Comparison of ENCODE assay signal across 11 cellular contexts in the genomic region with DNA sequence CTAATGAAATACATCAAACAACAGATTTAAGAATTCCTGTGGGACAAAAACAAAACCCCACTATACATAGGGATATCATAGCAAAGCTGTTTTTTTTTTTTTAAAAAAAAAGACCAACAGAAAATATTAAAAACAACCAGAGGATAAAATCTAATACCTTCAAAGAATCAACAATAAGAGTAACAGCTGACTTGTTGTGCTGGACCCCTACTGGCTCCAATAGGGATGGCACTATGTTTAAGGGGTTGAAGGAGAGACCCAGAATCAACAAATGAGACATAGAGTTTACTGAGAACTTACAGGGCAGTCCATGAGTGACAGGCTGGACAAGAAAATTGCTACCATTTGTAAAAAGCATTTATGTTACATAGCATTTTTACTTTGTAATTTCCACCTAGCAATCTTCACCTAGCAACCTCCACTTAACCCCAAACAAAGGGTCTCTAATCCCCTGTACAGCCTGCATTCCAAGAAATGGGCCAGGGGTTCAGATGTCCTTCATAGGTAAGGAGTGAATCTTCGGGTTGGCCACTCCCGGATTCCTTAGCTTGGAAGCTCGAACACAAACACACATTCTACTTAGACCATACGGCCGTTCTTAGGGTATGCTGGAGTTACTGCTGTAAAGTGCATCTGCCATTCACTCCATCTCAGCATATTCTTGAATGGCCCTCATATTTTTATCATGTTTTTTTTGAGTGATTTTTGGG. TPM values are rescaled to one million over a fixed set of nuclear protein-coding genes. Genes with fewer than 3 reads are reported as not detected.
DNase-seq lines count a peak whose midpoint lies in the region; ATAC-seq and TF ChIP-seq lines count a peak whose summit lies in the region.
"Had no signal": no experiment of that assay in that cellular context is flagged by ENCODE, and none has a peak within 500 bp of the region (broad histone marks: within the 10 kb centered on the region; RNA-seq: fewer than 3 reads in every experiment).

No MANE protein-coding gene starts in this region.

- H3K4me3 ChIP-seq in GM23338: no peak overlapping the region
- no peak overlapping the region for H3K4me3 ChIP-seq in PC-3 (ENCODE audit: low read length)
- H3K4me3 ChIP-seq: hepatocyte, pancreas had no signal

- intact Hi-C loops in Calu3 (cut with micrococcal nuclease; ENCODE audit: unreplicated experiment) (loop anchor here (1.0 to 2.0 kb wide), 2 partner anchors 33 to 45 kb away; no protein-coding TSS in a partner anchor), PC-3 (cut with micrococcal nuclease) (no loop called here)

- H3K27me3 Mint-ChIP-seq in Calu3 (ENCODE audit: unreplicated experiment): no peaks in the 10 kb centered on the region
- H3K27me3 Mint-ChIP-seq in GM23338 (ENCODE audit: insufficient read depth, low read depth, poor library complexity): peaks cover 3% of the 10 kb centered on the region
- H3K27me3 Mint-ChIP-seq in activated T-cell treated with anti-CD3 and anti-CD28 coated beads, Interleukin-2, amount 50 U/mL, for 24 hours: no peaks in the 10 kb centered on the region
- H3K27me3 Mint-ChIP-seq: activated naive CD8-positive, alpha-beta T cell had no signal

- ATAC-seq in GM23338: peak; percentile 73
- peak; percentile 58; the same call in 1 of the 2 replicates for ATAC-seq in PC-3
- no peak for ATAC-seq in HG03045 (IDR thresholded peaks at IDR 0.05; ENCODE audit: unreplicated experiment)

- no peaks in the 10 kb centered on the region for H3K9me3 ChIP-seq in PC-3 (ENCODE audit: low read length)
- H3K9me3 ChIP-seq: pancreas had no signal

- H3K4me3 Mint-ChIP-seq in Calu3 (ENCODE audit: low read depth, unreplicated experiment) (no peak overlapping the region), GM23338 (no peak overlapping the region)
- no peak overlapping the region for H3K4me3 Mint-ChIP-seq in activated T-cell treated with anti-CD3 and anti-CD28 coated beads, Interleukin-2, amount 50 U/mL, for 24 hours
- H3K4me3 Mint-ChIP-seq: activated naive CD8-positive, alpha-beta T cell had no signal

- H2AFZ ChIP-seq in GM23338 (no peak overlapping the region), PC-3 (ENCODE audit: low read length) (no peak overlapping the region)
- H2AFZ ChIP-seq: hepatocyte had no signal

- H3K4me1 Mint-ChIP-seq in Calu3 (ENCODE audit: low read depth, unreplicated experiment): peaks cover 55% of the 10 kb centered on the region
- peaks cover 6% of the 10 kb centered on the region; the same call in 2 of the 3 replicates for H3K4me1 Mint-ChIP-seq in GM23338
- H3K4me1 Mint-ChIP-seq in activated T-cell treated with anti-CD3 and anti-CD28 coated beads, Interleukin-2, amount 50 U/mL, for 24 hours (ENCODE audit: low read depth): no peaks in the 10 kb centered on the region

- H3K27ac ChIP-seq in GM23338 (ENCODE audit: low read depth) (no peak overlapping the region), PC-3 (ENCODE audit: low read length) (no peak overlapping the region)
- H3K27ac ChIP-seq: hepatocyte had no signal

- POLR2A ChIA-PET in PC-3 (lab: Charles Lee; ENCODE audit: unreplicated experiment): interaction anchor here (0.6 kb wide), 1 partner anchor 278 kb away, joined by 3 read pairs; no protein-coding TSS in a partner anchor

- H3K9me2 ChIP-seq in GM23338 (ENCODE audit: insufficient read depth): no peaks in the 10 kb centered on the region
- no peaks in the 10 kb centered on the region for H3K9me2 ChIP-seq in PC-3 (replicated peaks; ENCODE audit: low read length)

- H4K20me1 ChIP-seq in GM23338 (replicated peaks; ENCODE audit: insufficient read depth) (no peaks in the 10 kb centered on the region), PC-3 (ENCODE audit: low read length) (no peaks in the 10 kb centered on the region)

- H3K9me3 Mint-ChIP-seq in Calu3 (ENCODE audit: low read depth, unreplicated experiment): peaks cover 2% of the 10 kb centered on the region
- no peaks in the 10 kb centered on the region for H3K9me3 Mint-ChIP-seq in GM23338
- H3K9me3 Mint-ChIP-seq in activated T-cell treated with anti-CD3 and anti-CD28 coated beads, Interleukin-2, amount 50 U/mL, for 24 hours: no peaks in the 10 kb centered on the region

- BruUV-seq in Calu3 (replicated peaks; lab: Mats Ljungman, UMichigan) (no TSS peak), PC-3 (replicated peaks; lab: Mats Ljungman, UMichigan) (no TSS peak)

- DNase-seq in Calu3 (peak; percentile 43), GM23338 (ENCODE audit: low spot score) (peak; percentile 58), PC-3 (peak; percentile 31), iris pigment epithelial cell (ENCODE audit: low read depth) (peak; percentile 23)
- DNase-seq in activated T-cell treated with anti-CD3 and anti-CD28 coated beads, Interleukin-2, amount 50 U/mL, for 24 hours: no peak
- DNase-seq in effector CD4-positive, alpha-beta T cell: no peak
- DNase-seq in activated naive CD4-positive, alpha-beta T cell (lab: John Stamatoyannopoulos, UW): no peak
- DNase-seq: pancreas had no signal

- H3F3A ChIP-seq in GM23338 (replicated peaks; ENCODE audit: low read depth) (no peaks in the 10 kb centered on the region), PC-3 (ENCODE audit: low read length, unreplicated experiment) (no peaks in the 10 kb centered on the region)

- no peak overlapping the region for H3K4me2 ChIP-seq in GM23338
- H3K4me2 ChIP-seq in PC-3 (ENCODE audit: low read length): no peak overlapping the region
- H3K4me2 ChIP-seq: hepatocyte had no signal

- H3K27me3 ChIP-seq in GM23338 (ENCODE audit: insufficient read depth) (no peaks in the 10 kb centered on the region), PC-3 (ENCODE audit: low read length) (peaks cover 5% of the 10 kb centered on the region; the same call in 1 of the 2 replicates)
- H3K27me3 ChIP-seq: hepatocyte, pancreas had no signal

- no peaks in the 10 kb centered on the region for H3K4me1 ChIP-seq in GM23338 (ENCODE audit: insufficient read depth)
- no peaks in the 10 kb centered on the region for H3K4me1 ChIP-seq in PC-3 (ENCODE audit: insufficient read depth, low read length)

- H3K27ac Mint-ChIP-seq in Calu3 (ENCODE audit: unreplicated experiment) (peak overlapping the region; percentile 93), GM23338 (no peak overlapping the region)
- no peak overlapping the region for H3K27ac Mint-ChIP-seq in activated T-cell treated with anti-CD3 and anti-CD28 coated beads, Interleukin-2, amount 50 U/mL, for 24 hours
- H3K27ac Mint-ChIP-seq: activated naive CD8-positive, alpha-beta T cell had no signal

- H3K36me3 Mint-ChIP-seq in Calu3 (ENCODE audit: insufficient read depth, unreplicated experiment) (no peaks in the 10 kb centered on the region), GM23338 (ENCODE audit: low read depth) (no peaks in the 10 kb centered on the region)
- no peaks in the 10 kb centered on the region for H3K36me3 Mint-ChIP-seq in activated T-cell treated with anti-CD3 and anti-CD28 coated beads, Interleukin-2, amount 50 U/mL, for 24 hours (ENCODE audit: low read depth)
- H3K36me3 Mint-ChIP-seq: activated naive CD8-positive, alpha-beta T cell had no signal

- no peaks in the 10 kb centered on the region for H3K79me2 ChIP-seq in GM23338 (replicated peaks; ENCODE audit: insufficient read depth)
- H3K79me2 ChIP-seq in PC-3 (ENCODE audit: low read length): no peaks in the 10 kb centered on the region
- H3K79me2 ChIP-seq: hepatocyte had no signal

- TF ChIP-seq CTCF in Calu3 (IDR thresholded peaks at IDR 0.05; ENCODE audit: unreplicated experiment) (peak; percentile 38), GM23338 (conservative IDR thresholded peaks at IDR 0.05; ENCODE audit: low read depth in 2 of 2) (peak; percentile 37 to 59), PC-3 (conservative IDR thresholded peaks at IDR 0.05; ENCODE audit: low read depth, low read length) (peak; percentile 48; the same call in 1 of the 2 replicates)

- CTCF ChIA-PET in Calu3 (lab: Charles Lee): interaction anchor here (1.2 to 1.8 kb wide), 3 partner anchors 34 to 79 kb away, joined by 4 to 9 read pairs (median 4); a partner anchor contains a TSS
- CTCF ChIA-PET in PC-3 (lab: Charles Lee): interaction anchor here (0.6 kb wide), 1 partner anchor 25 kb away, joined by 3 read pairs; no protein-coding TSS in a partner anchor

- H3K9ac ChIP-seq in PC-3 (ENCODE audit: low read length): no peak overlapping the region

- H3K36me3 ChIP-seq in GM23338 (ENCODE audit: insufficient read depth) (no peaks in the 10 kb centered on the region), PC-3 (ENCODE audit: low read depth, low read length) (no peaks in the 10 kb centered on the region)
- H3K36me3 ChIP-seq: pancreas had no signal

TF ChIP-seq in GM23338, 12 proteins besides CTCF, POLR2A, EP300 and RAD21 (continues in another document):
- TF ChIP-seq ZNF114 (CRISPR knock-in tag; IDR thresholded peaks at IDR 0.05) (no peak), EZH2 (IDR thresholded peaks at IDR 0.05; ENCODE audit: low read depth, unreplicated experiment) (no peak), POLR2AphosphoS5 (IDR thresholded peaks at IDR 0.05; ENCODE audit: low read depth) (no peak), JUNB (IDR thresholded peaks at IDR 0.05; ENCODE audit: unreplicated experiment) (no peak), CREB1 (CRISPR knock-in tag; IDR thresholded peaks at IDR 0.05; ENCODE audit: low read depth) (no peak)
- TF ChIP-seq, protein P1, sequence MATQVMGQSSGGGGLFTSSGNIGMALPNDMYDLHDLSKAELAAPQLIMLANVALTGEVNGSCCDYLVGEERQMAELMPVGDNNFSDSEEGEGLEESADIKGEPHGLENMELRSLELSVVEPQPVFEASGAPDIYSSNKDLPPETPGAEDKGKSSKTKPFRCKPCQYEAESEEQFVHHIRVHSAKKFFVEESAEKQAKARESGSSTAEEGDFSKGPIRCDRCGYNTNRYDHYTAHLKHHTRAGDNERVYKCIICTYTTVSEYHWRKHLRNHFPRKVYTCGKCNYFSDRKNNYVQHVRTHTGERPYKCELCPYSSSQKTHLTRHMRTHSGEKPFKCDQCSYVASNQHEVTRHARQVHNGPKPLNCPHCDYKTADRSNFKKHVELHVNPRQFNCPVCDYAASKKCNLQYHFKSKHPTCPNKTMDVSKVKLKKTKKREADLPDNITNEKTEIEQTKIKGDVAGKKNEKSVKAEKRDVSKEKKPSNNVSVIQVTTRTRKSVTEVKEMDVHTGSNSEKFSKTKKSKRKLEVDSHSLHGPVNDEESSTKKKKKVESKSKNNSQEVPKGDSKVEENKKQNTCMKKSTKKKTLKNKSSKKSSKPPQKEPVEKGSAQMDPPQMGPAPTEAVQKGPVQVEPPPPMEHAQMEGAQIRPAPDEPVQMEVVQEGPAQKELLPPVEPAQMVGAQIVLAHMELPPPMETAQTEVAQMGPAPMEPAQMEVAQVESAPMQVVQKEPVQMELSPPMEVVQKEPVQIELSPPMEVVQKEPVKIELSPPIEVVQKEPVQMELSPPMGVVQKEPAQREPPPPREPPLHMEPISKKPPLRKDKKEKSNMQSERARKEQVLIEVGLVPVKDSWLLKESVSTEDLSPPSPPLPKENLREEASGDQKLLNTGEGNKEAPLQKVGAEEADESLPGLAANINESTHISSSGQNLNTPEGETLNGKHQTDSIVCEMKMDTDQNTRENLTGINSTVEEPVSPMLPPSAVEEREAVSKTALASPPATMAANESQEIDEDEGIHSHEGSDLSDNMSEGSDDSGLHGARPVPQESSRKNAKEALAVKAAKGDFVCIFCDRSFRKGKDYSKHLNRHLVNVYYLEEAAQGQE (IDR thresholded peaks at IDR 0.05; ENCODE audit: unreplicated experiment): no peak

RNA-seq across cellular contexts. Expression of a gene that starts 25.8 kb away (rescaled TPM):
- total RNA-seq in Calu3 (2022) (not detected in 2 replicates), PC-3 (2014; rRNA removed) (not detected in 2 replicates)
- not detected in 2 replicates for total RNA-seq in GM23338 (2014; rRNA removed; shearing (Covaris generic))
- not detected in 2 replicates for polyA plus RNA-seq in GM23338 (2016; fragmentation: Nextera tagmentation; extraction: Ambion mirVana)
- total RNA-seq: hepatocyte, pancreas had no signal
- polyA plus RNA-seq: pancreas had no signal

Comparison
In these comparisons a context has a peak if more than half of its experiments do, and no peak if none do; other contexts are left out.
1. DNase-seq: peak in Calu3 (single experiment), GM23338 (single experiment), PC-3 (single experiment) and iris pigment epithelial cell (single experiment); none in activated T-cell treated with anti-CD3 and anti-CD28 coated beads, Interleukin-2, amount 50 U/mL, for 24 hours (single experiment), effector CD4-positive, alpha-beta T cell (single experiment) and activated naive CD4-positive, alpha-beta T cell (0 of 4).
2. Peak in every context shown above with its lines, with median percentiles within 50 percentile points of each other: CTCF ChIP-seq.